8 cellular contexts compared by ENCODE assay signal in genomic region chr1:155324041-155324716, GRCh38. TPM values are rescaled to one million over a fixed set of nuclear protein-coding genes. Genes with fewer than 3 reads are reported as not detected.
A peak's percentile ranks its signal among the peaks of the same experiment; 100 is the strongest.
DNase-seq lines count a peak whose midpoint lies in the region; ATAC-seq, FAIRE-seq and TF ChIP-seq lines count a peak whose summit lies in the region.

No MANE protein-coding gene starts in this region.

- H3K9ac ChIP-seq in OCI-LY1 (ENCODE audit: low read length), result peak overlapping the region; percentile 88
- H3K9ac ChIP-seq in endothelial cell of umbilical vein (replicated peaks; ENCODE audit: extremely low read depth, insufficient read depth, low read length), result peak overlapping the region; percentile 10

- intact Hi-C loops in endothelial cell of umbilical vein (cut with micrococcal nuclease), result loop anchor here (1.0 to 5.0 kb wide), 4 partner anchors 116 to 323 kb away; partner anchors contain the start of genes ASH1L and MTX1

- ATAC-seq in GM21447 (IDR thresholded peaks at IDR 0.05; ENCODE audit: unreplicated experiment), result peak; percentile 58

- CTCF ChIA-PET in endothelial cell of umbilical vein (lab: Charles Lee), result interaction anchor here (0.5 to 7.2 kb wide), 14 partner anchors 10 to 180 kb away, joined by 3 to 115 read pairs (median 6); partner anchors contain the start of genes CLK2, FDPS, KRTCAP2 and THBS3

- in situ Hi-C loops in Caki2 (cut with HindIII; ENCODE audit: low pct_unique_long_range_greater_than_20kb, low sequenced_read_pairs), result no loop called here

- H3K9me1 ChIP-seq in endothelial cell of umbilical vein (replicated peaks; ENCODE audit: control insufficient read depth, extremely low read depth, insufficient read depth, low read length), result no peaks in the 10 kb centered on the region

- H3K9me2 ChIP-seq in OCI-LY1 (ENCODE audit: low read depth, low read length), result no peaks in the 10 kb centered on the region

- H3K27me3 ChIP-seq in OCI-LY1 (ENCODE audit: insufficient read depth, low read length) (no peaks in the 10 kb centered on the region), endothelial cell of umbilical vein (ENCODE audit: control insufficient read depth in 2 of 2, insufficient read depth in 2 of 2, low read length in 2 of 2) (no peaks in the 10 kb centered on the region)

- H3K4me2 ChIP-seq in OCI-LY1 (ENCODE audit: low read length) (peak overlapping the region; percentile 97), endothelial cell of umbilical vein (ENCODE audit: insufficient read depth, low read length) (peak overlapping the region; percentile 88)

- no peaks in the 10 kb centered on the region for H3K79me2 ChIP-seq in OCI-LY1 (ENCODE audit: insufficient read depth, low read length)
- H3K79me2 ChIP-seq in endothelial cell of umbilical vein (ENCODE audit: control insufficient read depth, insufficient read depth, low read length), result no peaks in the 10 kb centered on the region

- no TSS peak for BruUV-seq in endothelial cell of umbilical vein (replicated peaks; lab: Mats Ljungman, UMichigan)

- H3F3A ChIP-seq in OCI-LY1 (ENCODE audit: insufficient read depth, low read length), result peaks cover 4% of the 10 kb centered on the region; the same call in 1 of the 2 replicates

- peak; percentile 97 for FAIRE-seq in endothelial cell of umbilical vein (lab: Jason Lieb, UNC)

- POLR2A ChIA-PET in endothelial cell of umbilical vein (lab: Charles Lee), result interaction anchor here (0.6 to 2.6 kb wide), 4 partner anchors 16 to 239 kb away, joined by 4 to 12 read pairs (median 4); partner anchors contain the start of genes ASH1L, CLK2 and FDPS

- no peak for TF ChIP-seq CTCF in OCI-LY1 (IDR thresholded peaks at IDR 0.05; ENCODE audit: low read length)
- no peak for TF ChIP-seq CTCF in endothelial cell of umbilical vein (IDR thresholded peaks at IDR 0.05; ENCODE audit: extremely low read depth in 1 of 2, insufficient read depth in 1 of 2, low read depth in 1 of 2, low read length in 2 of 2)

- peak overlapping the region; percentile 83 for H3K4me3 ChIP-seq in OCI-LY1 (ENCODE audit: low read depth, low read length, poor library complexity, severe bottlenecking)
- H3K4me3 ChIP-seq in endothelial cell of umbilical vein (replicated peaks in 1 of 3; ENCODE audit: insufficient read depth in 1 of 3, low read depth in 1 of 3, low read length in 3 of 3), result peak overlapping the region; percentile 61 to 76 (median 70)

- H3K9me3 ChIP-seq in OCI-LY1 (ENCODE audit: low read length), result no peaks in the 10 kb centered on the region
- no peaks in the 10 kb centered on the region for H3K9me3 ChIP-seq in endothelial cell of umbilical vein (replicated peaks; ENCODE audit: control insufficient read depth, insufficient read depth, low read length)

- H4K20me1 ChIP-seq in OCI-LY1 (ENCODE audit: insufficient read depth, low read length) (no peaks in the 10 kb centered on the region), endothelial cell of umbilical vein (replicated peaks; ENCODE audit: control insufficient read depth, extremely low read depth, insufficient read depth, low read length) (no peaks in the 10 kb centered on the region)

- DNase-seq in Caki2 (ENCODE audit: low read depth), result peak; percentile 99
- peak; percentile 99 for DNase-seq in HuH-7 (ENCODE audit: low spot score)
- peak; percentile 75 for DNase-seq in activated T-cell treated with anti-CD3 and anti-CD28 coated beads for 1 hour (ENCODE audit: low read depth)
- DNase-seq in endothelial cell of umbilical vein (ENCODE audit: low read depth, low spot score), result peak; percentile 95
- peak; percentile 80 for DNase-seq in middle frontal gyrus (ENCODE audit: extremely low spot score, low spot score)
- DNase-seq in stimulated activated CD8-positive, alpha-beta memory T cell treated with anti-CD3 and anti-CD28 coated beads, Interleukin-2, amount 100 ng/mL, for 1 hour (ENCODE audit: low read depth in 2 of 2), result peak; percentile 62 to 78

- H3K4me1 ChIP-seq in OCI-LY1 (ENCODE audit: insufficient read depth, low read length, severe bottlenecking) (peaks cover 49% of the 10 kb centered on the region), endothelial cell of umbilical vein (ENCODE audit: control insufficient read depth, extremely low read depth, insufficient read depth, low read length) (peaks cover 41% of the 10 kb centered on the region)

- H3K36me3 ChIP-seq in OCI-LY1 (ENCODE audit: insufficient read depth, low read length) (peaks cover 12% of the 10 kb centered on the region; the same call in 1 of the 2 replicates), endothelial cell of umbilical vein (ENCODE audit: control insufficient read depth in 2 of 2, extremely low read depth in 1 of 2, insufficient read depth in 2 of 2, low read length in 2 of 2) (peaks cover 5 to 14% of the 10 kb centered on the region in 2 experiments)

- TF ChIP-seq POLR2A in endothelial cell of umbilical vein (IDR thresholded peaks at IDR 0.05; ENCODE audit: low read depth, low read length), result peak; percentile 56

- peak overlapping the region; percentile 81 for H3K27ac ChIP-seq in OCI-LY1 (ENCODE audit: low read depth, low read length, poor library complexity, severe bottlenecking)
- H3K27ac ChIP-seq in endothelial cell of umbilical vein (ENCODE audit: insufficient read depth, low read depth, low read length), result peak overlapping the region; percentile 40

- dilution Hi-C loops in endothelial cell of umbilical vein (cut with MboI; ENCODE audit: extremely low pct_ligation_motif_present, low sequenced_read_pairs), result no loop called here

- peak overlapping the region; percentile 44 for H2AFZ ChIP-seq in OCI-LY1 (ENCODE audit: low read length)
- peak overlapping the region; percentile 61 for H2AFZ ChIP-seq in endothelial cell of umbilical vein (ENCODE audit: low read depth, low read length)

TF ChIP-seq in endothelial cell of umbilical vein, 7 proteins besides CTCF, POLR2A, EP300 and RAD21 (continues in another document):
- TF ChIP-seq, protein P1, sequence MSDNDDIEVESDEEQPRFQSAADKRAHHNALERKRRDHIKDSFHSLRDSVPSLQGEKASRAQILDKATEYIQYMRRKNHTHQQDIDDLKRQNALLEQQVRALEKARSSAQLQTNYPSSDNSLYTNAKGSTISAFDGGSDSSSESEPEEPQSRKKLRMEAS (IDR thresholded peaks at IDR 0.05; ENCODE audit: insufficient read depth, insufficient read length), result peak; percentile 96

RNA-seq across cellular contexts. Expression of gene RUSC1, which starts 3.5 kb away (rescaled TPM):
- 22.6 and 24.3 TPM in 2 replicates for total RNA-seq in Caki2 (2014; rRNA removed; shearing (Covaris generic); ENCODE audit: low replicate concordance)
- total RNA-seq in endothelial cell of umbilical vein, result 40.3 and 42.4 TPM in 2 replicates
- 46.6 and 63.3 TPM in 2 replicates for polyA plus RNA-seq in endothelial cell of umbilical vein
- 29.3 and 36.9 TPM in 2 replicates for polyA plus RNA-seq in endothelial cell of umbilical vein (2011; cell fraction: cytosol; rRNA removed)
- 80.2 and 87.8 TPM in 2 replicates for polyA plus RNA-seq in endothelial cell of umbilical vein (2011; cell fraction: nucleus; rRNA removed)
- polyA plus RNA-seq in endothelial cell of umbilical vein (2012), result 31.1 and 31.4 TPM in 2 replicates
- polyA minus RNA-seq in endothelial cell of umbilical vein, result 22.0 and 25.6 TPM in 2 replicates
- 40.5 TPM for polyA minus RNA-seq in endothelial cell of umbilical vein (2011; cell fraction: cytosol; rRNA and poly(A)+ RNA removed)
- 12.3 and 16.7 TPM in 2 replicates for polyA minus RNA-seq in endothelial cell of umbilical vein (2011; cell fraction: nucleus; rRNA and poly(A)+ RNA removed)

RNA-seq across cellular contexts. Expression of gene FDPS, which starts 15.5 kb away (rescaled TPM):
- total RNA-seq in Caki2 (2014; rRNA removed; shearing (Covaris generic); ENCODE audit: low replicate concordance), result 239 and 330 TPM in 2 replicates
- total RNA-seq in endothelial cell of umbilical vein, result 630 and 670 TPM in 2 replicates
- polyA plus RNA-seq in endothelial cell of umbilical vein, result 508 and 646 TPM in 2 replicates
- 568 and 670 TPM in 2 replicates for polyA plus RNA-seq in endothelial cell of umbilical vein (2011; cell fraction: cytosol; rRNA removed)
- 704 and 769 TPM in 2 replicates for polyA plus RNA-seq in endothelial cell of umbilical vein (2011; cell fraction: nucleus; rRNA removed)
- 262 and 386 TPM in 2 replicates for polyA plus RNA-seq in endothelial cell of umbilical vein (2012)
- 391 and 440 TPM in 2 replicates for polyA minus RNA-seq in endothelial cell of umbilical vein
- polyA minus RNA-seq in endothelial cell of umbilical vein (2011; cell fraction: cytosol; rRNA and poly(A)+ RNA removed), result 172 TPM
- 124 and 150 TPM in 2 replicates for polyA minus RNA-seq in endothelial cell of umbilical vein (2011; cell fraction: nucleus; rRNA and poly(A)+ RNA removed)

RNA-seq across cellular contexts. Expression of gene PKLR, which starts 22.9 kb away (rescaled TPM):
- total RNA-seq in Caki2 (2014; rRNA removed; shearing (Covaris generic); ENCODE audit: low replicate concordance), result not detected in 2 replicates
- not detected in 2 replicates for total RNA-seq in endothelial cell of umbilical vein
- polyA plus RNA-seq in endothelial cell of umbilical vein, result 0.03 TPM in 1 of 2 replicates, not detected in the other
- polyA plus RNA-seq in endothelial cell of umbilical vein (2011; cell fraction: cytosol; rRNA removed), result 0.03 TPM in 1 of 2 replicates, not detected in the other
- polyA plus RNA-seq in endothelial cell of umbilical vein (2011; cell fraction: nucleus; rRNA removed), result 0.06 TPM in 1 of 2 replicates, not detected in the other
- not detected in 2 replicates for polyA plus RNA-seq in endothelial cell of umbilical vein (2012)
- 0.38 and 0.92 TPM in 2 replicates for polyA minus RNA-seq in endothelial cell of umbilical vein
- polyA minus RNA-seq in endothelial cell of umbilical vein (2011; cell fraction: cytosol; rRNA and poly(A)+ RNA removed), result not detected
- not detected in 2 replicates for polyA minus RNA-seq in endothelial cell of umbilical vein (2011; cell fraction: nucleus; rRNA and poly(A)+ RNA removed)

RNA-seq across cellular contexts. Expression of gene HCN3, which starts 46.9 kb away (rescaled TPM):
- total RNA-seq in Caki2 (2014; rRNA removed; shearing (Covaris generic); ENCODE audit: low replicate concordance), result 0.06 and 0.84 TPM in 2 replicates
- total RNA-seq in endothelial cell of umbilical vein, result 1.8 and 3.3 TPM in 2 replicates
- polyA plus RNA-seq in endothelial cell of umbilical vein, result 4.1 and 4.6 TPM in 2 replicates
- polyA plus RNA-seq in endothelial cell of umbilical vein (2011; cell fraction: cytosol; rRNA removed), result 1.3 and 2.7 TPM in 2 replicates
- 19.7 and 30.1 TPM in 2 replicates for polyA plus RNA-seq in endothelial cell of umbilical vein (2011; cell fraction: nucleus; rRNA removed)
- 1.5 and 1.6 TPM in 2 replicates for polyA plus RNA-seq in endothelial cell of umbilical vein (2012)
- 2.8 and 4.9 TPM in 2 replicates for polyA minus RNA-seq in endothelial cell of umbilical vein
- 4.5 TPM for polyA minus RNA-seq in endothelial cell of umbilical vein (2011; cell fraction: cytosol; rRNA and poly(A)+ RNA removed)
- 3.3 and 3.5 TPM in 2 replicates for polyA minus RNA-seq in endothelial cell of umbilical vein (2011; cell fraction: nucleus; rRNA and poly(A)+ RNA removed)

RNA-seq across cellular contexts. Expression of gene CLK2, which starts 50.9 kb away (rescaled TPM):
- total RNA-seq in Caki2 (2014; rRNA removed; shearing (Covaris generic); ENCODE audit: low replicate concordance), result 30.8 and 32.8 TPM in 2 replicates
- total RNA-seq in endothelial cell of umbilical vein, result 61.7 and 69.1 TPM in 2 replicates
- 80.9 and 84.8 TPM in 2 replicates for polyA plus RNA-seq in endothelial cell of umbilical vein
- 24.4 and 27.0 TPM in 2 replicates for polyA plus RNA-seq in endothelial cell of umbilical vein (2011; cell fraction: cytosol; rRNA removed)
- polyA plus RNA-seq in endothelial cell of umbilical vein (2011; cell fraction: nucleus; rRNA removed), result 560 and 582 TPM in 2 replicates
- polyA plus RNA-seq in endothelial cell of umbilical vein (2012), result 32.4 and 34.0 TPM in 2 replicates
- 83.6 and 98.2 TPM in 2 replicates for polyA minus RNA-seq in endothelial cell of umbilical vein
- 24.1 TPM for polyA minus RNA-seq in endothelial cell of umbilical vein (2011; cell fraction: cytosol; rRNA and poly(A)+ RNA removed)
- 100 and 109 TPM in 2 replicates for polyA minus RNA-seq in endothelial cell of umbilical vein (2011; cell fraction: nucleus; rRNA and poly(A)+ RNA removed)

Comparison
In these comparisons a context has a peak if more than half of its experiments do, and no peak if none do; other contexts are left out.
1. Peak in every context shown above with its lines: DNase-seq, ATAC-seq, H3K4me3 ChIP-seq and H3K27ac ChIP-seq.